Comparison of ENCODE assay signal across 26 cellular contexts in genomic region chr19:48830965-48831364, GRCh38.
"Had no signal": no experiment of that assay in that cellular context is flagged by ENCODE, and none has a peak within 500 bp of the region (broad histone marks: within the 10 kb centered on the region; RNA-seq: fewer than 3 reads in every experiment).

No MANE protein-coding gene starts in this region.

- H3K27ac ChIP-seq: colonic mucosa, epithelial cell of prostate, esophagus squamous epithelium, gastrocnemius medialis, heart right ventricle, left lung, lower lobe of right lung had no signal

- ATAC-seq: effector memory CD8-positive, alpha-beta T cell; esophagus mucosa; gastrocnemius medialis; heart right ventricle; left cardiac atrium; left lung; left ventricle myocardium superior; lower lobe of right lung; naive thymus-derived CD4-positive, alpha-beta T cell had no signal

- H3K27me3 ChIP-seq: colonic mucosa, esophagus squamous epithelium, gastrocnemius medialis, heart right ventricle had no signal

- H3K36me3 ChIP-seq: colonic mucosa, gastrocnemius medialis had no signal

- DNase-seq: colonic mucosa; cortex of kidney; effector CD8-positive, alpha-beta T cell; effector memory CD8-positive, alpha-beta T cell; endodermal cell; erythroblast; esophagus squamous epithelium; foreskin fibroblast; foreskin melanocyte; gastrocnemius medialis; glutamatergic neuron; head of caudate nucleus; heart right ventricle; hippocampal formation; left cardiac atrium; left lung; left ventricle myocardium superior; lower lobe of right lung; mesenchymal stem cell; midbrain; naive thymus-derived CD4-positive, alpha-beta T cell had no signal

- H3K4me1 ChIP-seq: colonic mucosa had no signal

- H3K4me3 ChIP-seq: colonic mucosa, esophagus squamous epithelium, gastrocnemius medialis, heart right ventricle, left lung, lower lobe of right lung had no signal

- FAIRE-seq: endometrium, islet of Langerhans, keratinocyte had no signal

- H3K9me3 ChIP-seq: colonic mucosa, esophagus squamous epithelium, gastrocnemius medialis, heart right ventricle, left lung, lower lobe of right lung had no signal
